Comparison of ENCODE assay signal across 11 cellular contexts in genomic region chr2:23602113-23602512, GRCh38.
A peak's percentile ranks its signal among the peaks of the same experiment; 100 is the strongest.
DNase-seq lines count a peak whose midpoint lies in the region; ATAC-seq and TF ChIP-seq lines count a peak whose summit lies in the region.
"Had no signal": no experiment of that assay in that cellular context is flagged by ENCODE, and none has a peak within 500 bp of the region (broad histone marks: within the 10 kb centered on the region; RNA-seq: fewer than 3 reads in every experiment).

No MANE protein-coding gene starts in this region.

- intact Hi-C loops in stomach (cut with DNase I; ENCODE audit: low total_unique reads) = no loop called here

- peaks cover 0 to 28% (median 2%) of the 10 kb centered on the region in 4 donors for H3K4me1 ChIP-seq in stomach

- H3K36me3 Mint-ChIP-seq in activated T-cell treated with anti-CD3 and anti-CD28 coated beads, Interleukin-2, amount 50 U/mL, for 72 hours (ENCODE audit: insufficient read depth in 2 of 2) = peaks cover 0 to 2% of the 10 kb centered on the region in 2 donors
- H3K36me3 Mint-ChIP-seq in immature natural killer cell = peaks cover 0 to 3% (median 0%) of the 10 kb centered on the region in 3 donors
- H3K36me3 Mint-ChIP-seq: activated naive CD4-positive, alpha-beta T cell treated with anti-CD3 and anti-CD28 coated beads, Interleukin-2, amount 10 ng/mL, durations not matched to agents 7 days and 5 days had no signal

- no peaks in the 10 kb centered on the region for H3K27me3 Mint-ChIP-seq in activated T-cell treated with anti-CD3 and anti-CD28 coated beads, Interleukin-2, amount 50 U/mL, for 72 hours (ENCODE audit: low read depth)
- peaks cover 3 to 5% (median 3%) of the 10 kb centered on the region in 3 donors for H3K27me3 Mint-ChIP-seq in immature natural killer cell (ENCODE audit: low read depth in 3 of 3)
- H3K27me3 Mint-ChIP-seq: activated naive CD4-positive, alpha-beta T cell treated with anti-CD3 and anti-CD28 coated beads, Interleukin-2, amount 10 ng/mL, durations not matched to agents 7 days and 5 days had no signal

- peaks cover 0 to 10% (median 7%) of the 10 kb centered on the region in 4 donors for H3K9me3 ChIP-seq in stomach

- peak overlapping the region in 3 of 5 donors; percentile 74 to 91 (median 77) for H3K27ac ChIP-seq in stomach

- ATAC-seq in GM21825 (IDR thresholded peaks at IDR 0.05; ENCODE audit: unreplicated experiment) = no peak
- no peak for ATAC-seq in activated T-cell treated with anti-CD3 and anti-CD28 coated beads, Interleukin-2, amount 50 U/mL, for 72 hours (replicated peaks in 1 of 2)

- TF ChIP-seq POLR2A in stomach (IDR thresholded peaks at IDR 0.05) = no peak

- peak; percentile 38 for DNase-seq in HS-27A (ENCODE audit: low read depth)
- peak; percentile 18 for DNase-seq in astrocyte of the cerebellum (ENCODE audit: low read depth)
- DNase-seq in iris pigment epithelial cell (ENCODE audit: low read depth) = peak; percentile 88
- no peak for DNase-seq in stomach
- no peak for DNase-seq in ACHN
- no peak for DNase-seq in activated T-cell treated with anti-CD3 and anti-CD28 coated beads, Interleukin-2, amount 50 U/mL, for 72 hours
- no peak for DNase-seq in immature natural killer cell
- DNase-seq: activated naive CD4-positive, alpha-beta T cell treated with anti-CD3 and anti-CD28 coated beads, Interleukin-2, amount 10 ng/mL, durations not matched to agents 7 days and 5 days; Karpas-422; NK-92 treated with Interleukin-12 subunit alpha and Interleukin-12 subunit beta, amount 100 ng/mL, for 24 hours had no signal

- no peak overlapping the region for H3K4me3 ChIP-seq in astrocyte of the cerebellum (ENCODE audit: low read depth, low read length)
- no peak overlapping the region for H3K4me3 ChIP-seq in stomach

- no peak overlapping the region for H3K4me3 Mint-ChIP-seq in activated T-cell treated with anti-CD3 and anti-CD28 coated beads, Interleukin-2, amount 50 U/mL, for 72 hours
- H3K4me3 Mint-ChIP-seq in immature natural killer cell = no peak overlapping the region
- H3K4me3 Mint-ChIP-seq: activated naive CD4-positive, alpha-beta T cell treated with anti-CD3 and anti-CD28 coated beads, Interleukin-2, amount 10 ng/mL, durations not matched to agents 7 days and 5 days had no signal

- in situ Hi-C loops in astrocyte of the cerebellum (cut with HindIII; ENCODE audit: low sequenced_read_pairs) = no loop called here
- in situ Hi-C loops in ACHN (cut with HindIII; ENCODE audit: low pct_ligation_motif_present, low pct_unique_long_range_greater_than_20kb, low sequenced_read_pairs) = no loop called here

- TF ChIP-seq CTCF in astrocyte of the cerebellum (IDR thresholded peaks at IDR 0.05; ENCODE audit: low read depth, low read length, missing control alignments) (no peak), stomach (IDR thresholded peaks at IDR 0.05) (no peak)

- TF ChIP-seq EP300 in stomach (IDR thresholded peaks at IDR 0.05) = peak; percentile 99

- no peak overlapping the region for H3K27ac Mint-ChIP-seq in activated T-cell treated with anti-CD3 and anti-CD28 coated beads, Interleukin-2, amount 50 U/mL, for 72 hours
- H3K27ac Mint-ChIP-seq in immature natural killer cell = no peak overlapping the region
- H3K27ac Mint-ChIP-seq: activated naive CD4-positive, alpha-beta T cell treated with anti-CD3 and anti-CD28 coated beads, Interleukin-2, amount 10 ng/mL, durations not matched to agents 7 days and 5 days had no signal

- no peaks in the 10 kb centered on the region for H3K4me1 Mint-ChIP-seq in activated T-cell treated with anti-CD3 and anti-CD28 coated beads, Interleukin-2, amount 50 U/mL, for 72 hours (ENCODE audit: low read depth)
- H3K4me1 Mint-ChIP-seq in immature natural killer cell = peaks cover 0 to 4% of the 10 kb centered on the region in 2 donors
- H3K4me1 Mint-ChIP-seq: activated naive CD4-positive, alpha-beta T cell treated with anti-CD3 and anti-CD28 coated beads, Interleukin-2, amount 10 ng/mL, durations not matched to agents 7 days and 5 days had no signal

- H3K36me3 ChIP-seq in stomach = no peaks in the 10 kb centered on the region

- no peaks in the 10 kb centered on the region for H3K27me3 ChIP-seq in stomach

- peaks cover 4% of the 10 kb centered on the region in 2 donors for H3K9me3 Mint-ChIP-seq in activated T-cell treated with anti-CD3 and anti-CD28 coated beads, Interleukin-2, amount 50 U/mL, for 72 hours
- H3K9me3 Mint-ChIP-seq in immature natural killer cell = peaks cover 0 to 9% (median 0%) of the 10 kb centered on the region in 6 donors

- WGBS in stomach, 5 donors = 40 to 82% (median 75%) methylated on average over 12 of the region's 12 CpGs

Comparison
In these comparisons a context has a peak if more than half of its experiments do, and no peak if none do; other contexts are left out.
1. DNase-seq: peak in HS-27A (single experiment), astrocyte of the cerebellum (single experiment) and iris pigment epithelial cell (single experiment); none in stomach (single experiment), ACHN (single experiment), activated T-cell treated with anti-CD3 and anti-CD28 coated beads, Interleukin-2, amount 50 U/mL, for 72 hours (0 of 2) and immature natural killer cell (0 of 3).